ENCODE assay signal across 11 cellular contexts in the genomic region with DNA sequence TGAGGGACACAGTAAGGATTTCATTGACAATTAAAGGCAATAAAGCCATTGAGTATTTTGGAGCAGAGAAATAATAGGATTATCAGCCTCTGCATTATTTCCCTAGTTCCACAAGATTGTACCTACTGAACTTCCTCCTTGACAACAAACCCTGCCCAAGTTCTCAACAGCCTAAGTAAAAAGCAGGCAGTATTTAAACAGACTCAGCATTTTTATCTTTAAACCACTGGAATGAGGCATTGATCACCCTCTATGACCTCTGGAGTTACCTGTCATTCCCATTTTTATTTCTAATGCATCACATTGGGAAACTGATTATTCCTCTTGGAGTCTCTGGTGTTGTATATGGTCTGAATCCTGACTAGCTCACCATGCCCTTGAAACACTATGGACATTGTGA.
"Had no signal": no experiment of that assay in that cellular context is flagged by ENCODE, and none has a peak within 500 bp of the region (broad histone marks: within the 10 kb centered on the region; RNA-seq: fewer than 3 reads in every experiment).

No MANE protein-coding gene starts in this region.

- ATAC-seq: GM23338, HCT116 had no signal

- H3K4me1 ChIP-seq: HAP-1 had no signal

- H3K4me2 ChIP-seq: GM23338 had no signal

- H3K4me3 ChIP-seq: GM23248, GM23338, HAP-1 had no signal

- FAIRE-seq: H1, H54 had no signal

- H3K9ac ChIP-seq: GM23248 had no signal

- H2AFZ ChIP-seq: GM23248, GM23338 had no signal

- H3K36me3 ChIP-seq: HAP-1 had no signal

- H3K27ac ChIP-seq: GM23248 had no signal

- DNase-seq: GM23248, GOT3, H7, H9, HCEC 1CT, HFFc6 had no signal
